ENCODE assay signal across 36 cellular contexts in the genomic region with DNA sequence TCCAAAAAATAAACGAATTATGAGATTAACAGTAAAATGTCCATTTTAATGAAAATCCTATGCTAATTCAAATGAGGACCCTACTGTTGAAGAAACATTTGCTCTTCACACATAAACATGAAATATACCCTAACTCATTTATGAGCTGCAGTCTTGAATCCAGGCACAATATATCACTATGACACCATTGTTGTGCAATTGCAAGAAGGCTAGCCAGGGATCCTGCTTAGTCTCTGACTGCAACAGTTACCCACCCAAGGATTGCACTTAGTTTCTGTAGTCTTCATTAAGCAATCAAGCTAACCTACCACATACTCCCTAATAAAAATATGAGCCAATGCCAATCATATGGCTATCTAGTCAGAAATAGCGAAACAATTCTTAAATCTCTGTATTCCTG.
DNase-seq lines count a peak whose midpoint lies in the region; ATAC-seq, FAIRE-seq and TF ChIP-seq lines count a peak whose summit lies in the region.
"Had no signal": no experiment of that assay in that cellular context is flagged by ENCODE, and none has a peak within 500 bp of the region (broad histone marks: within the 10 kb centered on the region; RNA-seq: fewer than 3 reads in every experiment).

No MANE protein-coding gene starts in this region.

- 82 to 88% (median 85%) methylated on average over 2 of the region's 2 CpGs for WGBS in adrenal gland, 4 donors

- H3K27ac ChIP-seq in adrenal gland: no peak overlapping the region
- H3K27ac ChIP-seq: C4-2B, colonic mucosa, foreskin keratinocyte, neural progenitor cell, suprapubic skin had no signal

- H3K36me3 ChIP-seq in adrenal gland (replicated peaks in 1 of 2): no peaks in the 10 kb centered on the region
- H3K36me3 ChIP-seq: colonic mucosa, neural progenitor cell, suprapubic skin had no signal

- no peak for ATAC-seq in GM21529 (IDR thresholded peaks at IDR 0.05; ENCODE audit: unreplicated experiment)
- ATAC-seq: activated T-cell treated with anti-CD3 and anti-CD28 coated beads, Interleukin-2, amount 50 U/mL, for 72 hours; foreskin keratinocyte; left lobe of liver; sciatic nerve; stimulated activated naive B cell treated with anti-CD40 and anti-IgM and Interleukin-4, amounts not matched to agents 10 μg/mL and 1 μg/mL and 100 μg/mL, for 72 hours had no signal

- no peaks in the 10 kb centered on the region for H3K9me3 ChIP-seq in adrenal gland (replicated peaks in 1 of 3)
- H3K9me3 ChIP-seq: Caco-2, colonic mucosa, suprapubic skin had no signal

- no peak for FAIRE-seq in HTR-8/SVneo (lab: Jason Lieb, UNC)
- FAIRE-seq: bronchial epithelial cell had no signal

- DNase-seq in HTR-8/SVneo (ENCODE audit: insufficient read length, low spot score) (peak; percentile 30), NCI-H526 (lab: John Stamatoyannopoulos, UW) (peak; percentile 48 to 50), amniotic epithelial cell (ENCODE audit: low read depth) (peak; percentile 96), left kidney (ENCODE audit: low read depth, low spot score) (peak; percentile 30), NCI-H187 (lab: John Stamatoyannopoulos, UW) (no peak), NCI-H1436 (lab: John Stamatoyannopoulos, UW) (no peak), adrenal gland (no peak)
- DNase-seq: activated B cell treated with CpG ODN at 0.5 μM for 24 hours; activated CD4-positive, alpha-beta T cell treated with anti-CD3 and anti-CD28 coated beads, Interleukin-2, amount 50 U/mL, for 1 hour; activated naive CD4-positive, alpha-beta T cell; activated T-cell treated with anti-CD3 and anti-CD28 coated beads, Interleukin-2, amount 50 U/mL, for 72 hours; amniotic stem cell; Caco-2; colonic mucosa; DMS79; effector CD8-positive, alpha-beta T cell; erythroblast; foreskin keratinocyte; GF-D8; hippocampal formation; mesenchymal stem cell; NCI-H1105 treated with DMSO at 0.1 percent for 48 hours; NCI-H2029 treated with DMSO at 0.1 percent for 48 hours; NCI-H2227 treated with DMSO at 0.1 percent for 48 hours; NCI-H774; Right ventricle myocardium superior; stimulated activated naive B cell treated with anti-CD40 and anti-IgM and Interleukin-4, amounts not matched to agents 10 μg/mL and 1 μg/mL and 100 μg/mL, for 72 hours; SW 1271; T-helper 9 cell had no signal

- no peak overlapping the region for H3K4me3 ChIP-seq in adrenal gland
- H3K4me3 ChIP-seq: colonic mucosa, neural progenitor cell, suprapubic skin had no signal

- intact Hi-C loops in adrenal gland (cut with DNase I): no loop called here

- no peak for TF ChIP-seq POLR2A in adrenal gland (IDR thresholded peaks at IDR 0.05)

- H3K4me1 ChIP-seq in adrenal gland (replicated peaks in 1 of 2): no peaks in the 10 kb centered on the region
- H3K4me1 ChIP-seq: colonic mucosa, foreskin keratinocyte, neural progenitor cell, suprapubic skin had no signal

- TF ChIP-seq CTCF in adrenal gland (IDR thresholded peaks at IDR 0.05): no peak

- H3K27me3 ChIP-seq in adrenal gland: no peaks in the 10 kb centered on the region
- H3K27me3 ChIP-seq: colonic mucosa, foreskin keratinocyte, neural progenitor cell, suprapubic skin had no signal

Comparison
In these comparisons a context has a peak if more than half of its experiments do, and no peak if none do; other contexts are left out.
1. DNase-seq: peak in HTR-8/SVneo (single experiment), NCI-H526 (2 of 2), amniotic epithelial cell (single experiment) and left kidney (single experiment); none in NCI-H187 (0 of 2), NCI-H1436 (single experiment) and adrenal gland (0 of 7).